In the genomic region with DNA sequence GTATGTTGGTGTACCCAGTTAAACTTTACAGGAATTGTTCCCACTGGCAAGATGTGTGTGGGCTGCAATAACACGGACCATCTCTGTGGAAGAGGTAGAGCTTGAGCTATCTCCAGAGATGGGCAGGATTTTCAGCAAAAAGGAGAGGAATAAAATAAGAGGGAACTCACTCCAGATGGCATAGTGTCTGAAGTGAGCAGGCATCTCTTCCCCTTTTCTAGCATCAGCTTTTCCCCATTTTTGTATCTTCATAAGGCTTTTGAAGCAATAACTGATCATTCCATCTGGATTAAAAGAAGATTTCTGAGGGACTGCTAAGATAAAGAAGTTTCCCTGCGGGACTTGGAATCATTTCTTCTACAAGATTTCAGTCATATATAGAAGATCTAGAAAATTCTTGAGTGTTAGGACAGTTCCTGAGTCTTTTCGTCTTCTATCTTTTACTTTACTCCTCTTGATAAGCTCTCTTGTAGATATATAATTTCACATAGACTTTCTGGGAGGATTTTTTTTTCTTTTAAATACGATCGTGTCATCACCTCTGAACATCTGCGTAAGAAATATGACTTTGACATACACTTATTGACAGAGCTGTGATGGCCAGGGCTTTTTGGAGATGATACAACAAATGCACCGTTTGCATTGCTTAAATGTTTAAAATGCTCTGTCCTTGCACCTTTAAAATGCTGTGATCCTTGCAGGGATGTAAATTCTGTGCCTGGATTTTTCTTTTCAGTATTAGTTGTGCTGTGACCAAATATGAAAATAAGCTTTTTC, we compare ENCODE assay signal across 9 cellular contexts. TPM values are rescaled to one million over a fixed set of nuclear protein-coding genes. Genes with fewer than 3 reads are reported as not detected.
DNase-seq lines count a peak whose midpoint lies in the region; ATAC-seq and TF ChIP-seq lines count a peak whose summit lies in the region.
"Had no signal": no experiment of that assay in that cellular context is flagged by ENCODE, and none has a peak within 500 bp of the region (broad histone marks: within the 10 kb centered on the region; RNA-seq: fewer than 3 reads in every experiment).

No MANE protein-coding gene starts in this region.

- no peak overlapping the region for H3K27ac Mint-ChIP-seq in stimulated activated naive CD8-positive, alpha-beta T cell treated with anti-CD3 and anti-CD28 coated beads, Interleukin-15, amount 100 ng/mL, for 72 hours

- H3K4me1 Mint-ChIP-seq in stimulated activated naive CD8-positive, alpha-beta T cell treated with anti-CD3 and anti-CD28 coated beads, Interleukin-15, amount 100 ng/mL, for 72 hours: peaks cover 56% of the 10 kb centered on the region

- no peak overlapping the region for H3K27ac ChIP-seq in WERI-Rb-1
- no peak overlapping the region for H3K27ac ChIP-seq in hepatocyte

- H3K9me2 ChIP-seq in hepatocyte (replicated peaks; ENCODE audit: insufficient read depth): no peaks in the 10 kb centered on the region

- H3K4me3 ChIP-seq in WERI-Rb-1 (ENCODE audit: low read depth, low read length) (peak overlapping the region; percentile 67; the same call in 1 of the 2 replicates), hepatocyte (peak overlapping the region; percentile 69)

- no peaks in the 10 kb centered on the region for H3K9me3 Mint-ChIP-seq in stimulated activated naive CD8-positive, alpha-beta T cell treated with anti-CD3 and anti-CD28 coated beads, Interleukin-15, amount 100 ng/mL, for 72 hours

- 57% methylated on average over 7 of the region's 7 CpGs for whole genome bisulfite sequencing in hepatocyte (ENCODE audit: low lambda C conversion rate, missing lambda C conversion rate)

- H3K4me3 Mint-ChIP-seq in stimulated activated naive CD8-positive, alpha-beta T cell treated with anti-CD3 and anti-CD28 coated beads, Interleukin-15, amount 100 ng/mL, for 72 hours: peak overlapping the region; percentile 77 to 87

- TF ChIP-seq CTCF in WERI-Rb-1 (IDR thresholded peaks at IDR 0.05; ENCODE audit: low read depth, low read length) (no peak), hepatocyte (IDR thresholded peaks at IDR 0.05; ENCODE audit: poor library complexity) (no peak)

- peaks cover 31% of the 10 kb centered on the region for H4K20me1 ChIP-seq in hepatocyte (ENCODE audit: insufficient read depth, poor library complexity, severe bottlenecking)

- peaks cover 26% of the 10 kb centered on the region for H3K4me1 ChIP-seq in hepatocyte (ENCODE audit: insufficient read depth)

- H3K27me3 Mint-ChIP-seq in stimulated activated naive CD8-positive, alpha-beta T cell treated with anti-CD3 and anti-CD28 coated beads, Interleukin-15, amount 100 ng/mL, for 72 hours: no peaks in the 10 kb centered on the region

- H3K27me3 ChIP-seq in WERI-Rb-1 (ENCODE audit: insufficient read depth, low read depth, severe bottlenecking): no peaks in the 10 kb centered on the region
- no peaks in the 10 kb centered on the region for H3K27me3 ChIP-seq in hepatocyte

- H3K79me2 ChIP-seq in hepatocyte: peaks cover 65% of the 10 kb centered on the region

- no peak overlapping the region for H2AFZ ChIP-seq in hepatocyte

- ATAC-seq in stimulated activated naive CD8-positive, alpha-beta T cell treated with anti-CD3 and anti-CD28 coated beads, Interleukin-15, amount 100 ng/mL, for 72 hours: no peak
- ATAC-seq in GM21825 (IDR thresholded peaks at IDR 0.05; ENCODE audit: unreplicated experiment): no peak

- H3K36me3 ChIP-seq in WERI-Rb-1 (peaks cover 20% of the 10 kb centered on the region), hepatocyte (replicated peaks; ENCODE audit: insufficient read depth, low read depth) (no peaks in the 10 kb centered on the region)

- H3K9me3 ChIP-seq in WERI-Rb-1 (ENCODE audit: severe bottlenecking) (no peaks in the 10 kb centered on the region), hepatocyte (ENCODE audit: low read depth) (no peaks in the 10 kb centered on the region)

- H3K4me2 ChIP-seq in hepatocyte: peak overlapping the region; percentile 90

- DNase-seq in NOMO-1 treated with DMSO at 0.1 percent for 48 hours (lab: John Stamatoyannopoulos, UW; ENCODE audit: unreplicated experiment) (peak; percentile 42), NOMO-1 treated with dmso at 0.1 percent for 144 hours (lab: John Stamatoyannopoulos, UW; ENCODE audit: unreplicated experiment) (no peak), WERI-Rb-1 (no peak), hepatocyte (ENCODE audit: low spot score) (no peak), UCSD-AML1 (lab: John Stamatoyannopoulos, UW; ENCODE audit: unreplicated experiment) (no peak), NCI-H2196 treated with DMSO at 0.1 percent for 48 hours (lab: John Stamatoyannopoulos, UW; ENCODE audit: unreplicated experiment) (no peak)
- DNase-seq in stimulated activated naive CD8-positive, alpha-beta T cell treated with anti-CD3 and anti-CD28 coated beads, Interleukin-15, amount 100 ng/mL, for 72 hours: no peak
- DNase-seq: ACHN had no signal

RNA-seq across cellular contexts. Expression of a gene that starts 2.1 kb away (rescaled TPM):
- 80.6 and 87.3 TPM in 2 replicates for total RNA-seq in hepatocyte
- 20.7 and 22.2 TPM in 2 replicates for polyA plus RNA-seq in hepatocyte

RNA-seq across cellular contexts. Expression of a gene that starts 47.0 kb away (rescaled TPM):
- total RNA-seq in hepatocyte: 3.2 and 3.3 TPM in 2 replicates
- polyA plus RNA-seq in hepatocyte: 1.3 and 2.5 TPM in 2 replicates
